In the genomic region with DNA sequence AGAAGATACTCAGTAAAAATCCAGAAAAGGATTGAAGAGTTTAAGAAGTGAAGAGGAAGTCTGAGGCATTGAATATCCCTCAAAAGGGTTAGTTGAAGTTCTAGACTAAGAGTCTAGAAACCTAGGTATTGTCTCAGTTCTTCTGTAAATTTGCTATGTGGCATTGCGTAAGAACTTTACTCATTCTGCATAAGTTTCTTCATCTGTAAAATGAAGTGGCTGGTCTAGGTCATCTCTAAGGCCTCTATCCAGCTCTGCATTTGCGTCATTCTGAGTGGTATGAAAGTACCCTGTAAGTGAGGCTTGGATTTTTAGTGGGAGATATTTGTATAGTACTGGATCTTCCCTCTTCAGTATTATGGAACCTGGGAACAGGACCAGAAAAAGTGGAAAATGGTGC, we compare ENCODE assay signal across 18 cellular contexts.
DNase-seq lines count a peak whose midpoint lies in the region; ATAC-seq and TF ChIP-seq lines count a peak whose summit lies in the region.
"Had no signal": no experiment of that assay in that cellular context is flagged by ENCODE, and none has a peak within 500 bp of the region (broad histone marks: within the 10 kb centered on the region; RNA-seq: fewer than 3 reads in every experiment).

No MANE protein-coding gene starts in this region.

- CTCF ChIA-PET in MCF 10A (lab: Yijun Ruan, JAX) (interaction anchor here (0.8 to 1.4 kb wide), 4 partner anchors 12 to 284 kb away, joined by 3 to 4 read pairs (median 4); no protein-coding TSS in a partner anchor), RWPE1 (lab: Yijun Ruan, JAX) (interaction anchor here (0.6 to 1.1 kb wide), 3 partner anchors 71 to 428 kb away, joined by 3 to 4 read pairs (median 4); no protein-coding TSS in a partner anchor)

- POLR2A ChIA-PET in MCF 10A (lab: Yijun Ruan, JAX) (interaction anchor here (0.5 kb wide), 1 partner anchor 162 kb away, joined by 3 read pairs; no protein-coding TSS in a partner anchor), RWPE1 (lab: Yijun Ruan, JAX; ENCODE audit: low non-redundant PET) (no interaction called here)

- H3K4me3 Mint-ChIP-seq in MCF 10A (ENCODE audit: unreplicated experiment), result no peak overlapping the region
- H3K4me3 Mint-ChIP-seq: activated CD8-positive, alpha-beta T cell treated with anti-CD3 and anti-CD28 coated beads for 36 hours; activated T-helper 1 cell treated with anti-CD3 and anti-CD28 coated beads, Interleukin-12 subunit alpha, Interleukin-12 subunit beta, Interleukin-2, Interleukin-4 antibody, amounts not matched to agents 30 ng/mL and 10 ng/mL and 1 ng/mL, durations not matched to agents 14 hours and 24 hours and 36 hours had no signal

- H3K4me3 ChIP-seq in breast epithelium, result no peak overlapping the region
- H3K4me3 ChIP-seq: heart right ventricle, thyroid gland had no signal

- peak; percentile 69 for DNase-seq in MCF 10A (ENCODE audit: unreplicated experiment)
- DNase-seq in breast epithelium (ENCODE audit: low spot score in 2 of 2), result no peak
- DNase-seq in RWPE1 (ENCODE audit: low spot score), result peak; percentile 3
- DNase-seq in fibroblast of gingiva (ENCODE audit: low read depth), result peak; percentile 46
- no peak for DNase-seq in NCI-H748 treated with DMSO at 0.1 percent for 48 hours (lab: John Stamatoyannopoulos, UW)
- DNase-seq in GM20000 (ENCODE audit: low spot score), result no peak
- DNase-seq: 8988T; activated CD8-positive, alpha-beta T cell treated with anti-CD3 and anti-CD28 coated beads for 36 hours; cerebellar nuclear complex; heart right ventricle; NCI-H187 treated with DMSO at 0.1 percent for 48 hours; NCI-H510A treated with DMSO at 0.1 percent for 48 hours; thyroid gland had no signal

- TF ChIP-seq CTCF in MCF 10A (IDR thresholded peaks at IDR 0.05; ENCODE audit: unreplicated experiment) (no peak), breast epithelium (IDR thresholded peaks at IDR 0.05) (no peak), RWPE1 (conservative IDR thresholded peaks at IDR 0.05; ENCODE audit: low read depth) (no peak), GM20000 (IDR thresholded peaks at IDR 0.05; ENCODE audit: extremely low read depth, missing control alignments) (no peak)

- H3K36me3 Mint-ChIP-seq in MCF 10A (ENCODE audit: insufficient read depth, unreplicated experiment), result peaks cover 6% of the 10 kb centered on the region

- ATAC-seq in GM18519 (IDR thresholded peaks at IDR 0.05; ENCODE audit: low FRiP score, unreplicated experiment), result no peak
- no peak for ATAC-seq in HG03565 (IDR thresholded peaks at IDR 0.05; ENCODE audit: unreplicated experiment)
- ATAC-seq: activated CD8-positive, alpha-beta T cell treated with anti-CD3 and anti-CD28 coated beads for 36 hours; heart right ventricle; Panc1 had no signal

- H3K27ac ChIP-seq in breast epithelium (no peak overlapping the region), RWPE1 (no peak overlapping the region)
- H3K27ac ChIP-seq: heart right ventricle, thyroid gland, VCaP had no signal

- BruUV-seq in MCF 10A (replicated peaks; lab: Mats Ljungman, UMichigan), result no TSS peak

- no peak for TF ChIP-seq POLR2A in breast epithelium (IDR thresholded peaks at IDR 0.05)

- no peaks in the 10 kb centered on the region for H3K9me3 Mint-ChIP-seq in MCF 10A (ENCODE audit: unreplicated experiment)
- H3K9me3 Mint-ChIP-seq: activated CD8-positive, alpha-beta T cell treated with anti-CD3 and anti-CD28 coated beads for 36 hours; activated T-helper 1 cell treated with anti-CD3 and anti-CD28 coated beads, Interleukin-12 subunit alpha, Interleukin-12 subunit beta, Interleukin-2, Interleukin-4 antibody, amounts not matched to agents 30 ng/mL and 10 ng/mL and 1 ng/mL, durations not matched to agents 14 hours and 24 hours and 36 hours had no signal

- no peaks in the 10 kb centered on the region for H3K36me3 ChIP-seq in breast epithelium

- no peaks in the 10 kb centered on the region for H3K4me1 ChIP-seq in breast epithelium
- H3K4me1 ChIP-seq: thyroid gland had no signal

- H3K27me3 Mint-ChIP-seq in MCF 10A (ENCODE audit: insufficient read depth, unreplicated experiment), result no peaks in the 10 kb centered on the region
- H3K27me3 Mint-ChIP-seq: activated CD8-positive, alpha-beta T cell treated with anti-CD3 and anti-CD28 coated beads for 36 hours had no signal

- H3K4me1 Mint-ChIP-seq in MCF 10A (ENCODE audit: insufficient read depth, unreplicated experiment), result peaks cover 8% of the 10 kb centered on the region

- H3K9me3 ChIP-seq in breast epithelium, result no peaks in the 10 kb centered on the region
- H3K9me3 ChIP-seq: heart right ventricle, thyroid gland had no signal

- no peak overlapping the region for H3K27ac Mint-ChIP-seq in MCF 10A (ENCODE audit: low read depth, unreplicated experiment)
- H3K27ac Mint-ChIP-seq: activated CD8-positive, alpha-beta T cell treated with anti-CD3 and anti-CD28 coated beads for 36 hours; activated T-helper 1 cell treated with anti-CD3 and anti-CD28 coated beads, Interleukin-12 subunit alpha, Interleukin-12 subunit beta, Interleukin-2, Interleukin-4 antibody, amounts not matched to agents 30 ng/mL and 10 ng/mL and 1 ng/mL, durations not matched to agents 14 hours and 24 hours and 36 hours had no signal

- intact Hi-C loops in MCF 10A (cut with micrococcal nuclease), result no loop called here
- intact Hi-C loops in breast epithelium (cut with DNase I; ENCODE audit: low total_unique reads), result no loop called here

- no peaks in the 10 kb centered on the region for H3K27me3 ChIP-seq in breast epithelium
- H3K27me3 ChIP-seq: heart right ventricle, thyroid gland had no signal

Comparison
In these comparisons a context has a peak if more than half of its experiments do, and no peak if none do; other contexts are left out.
1. DNase-seq: peak in MCF 10A (single experiment), RWPE1 (single experiment) and fibroblast of gingiva (single experiment); none in breast epithelium (0 of 2), NCI-H748 treated with DMSO at 0.1 percent for 48 hours (single experiment) and GM20000 (single experiment).